ENCODE assay signal across 23 cellular contexts in the genomic region with DNA sequence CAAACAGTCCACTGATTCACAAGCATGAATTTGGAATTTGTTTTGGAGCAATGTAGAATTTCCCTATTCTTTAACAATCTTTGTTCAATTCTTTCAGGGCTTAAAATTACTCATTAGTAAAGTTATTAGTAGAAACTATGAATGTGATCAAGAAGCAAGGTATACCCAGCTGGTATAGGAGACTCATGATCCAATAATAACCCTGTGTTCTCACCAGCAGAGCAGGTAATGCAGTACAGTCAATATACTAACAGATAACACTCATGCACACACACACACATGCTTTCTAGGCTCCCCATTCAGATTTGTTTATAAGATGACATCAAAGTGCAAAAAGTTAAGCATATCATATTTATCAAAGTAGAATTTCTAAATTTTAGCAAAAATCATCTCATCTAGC.
"Had no signal": no experiment of that assay in that cellular context is flagged by ENCODE, and none has a peak within 500 bp of the region (broad histone marks: within the 10 kb centered on the region; RNA-seq: fewer than 3 reads in every experiment).

No MANE protein-coding gene starts in this region.

- H3K27me3 Mint-ChIP-seq: naive thymus-derived CD8-positive, alpha-beta T cell; stimulated activated naive B cell treated with anti-CD40 and anti-IgM and Interleukin-4, amounts not matched to agents 10 μg/mL and 1 μg/mL and 100 μg/mL, for 72 hours; stimulated activated naive CD8-positive, alpha-beta T cell treated with anti-CD3 and anti-CD28 coated beads, Interleukin-15, amount 100 ng/mL, for 72 hours had no signal

- H3K9me3 ChIP-seq: esophagus squamous epithelium, gastroesophageal sphincter, neutrophil, testis, tibial nerve, upper lobe of right lung, vagina had no signal

- H3K4me3 Mint-ChIP-seq: naive thymus-derived CD8-positive, alpha-beta T cell; stimulated activated naive B cell treated with anti-CD40 and anti-IgM and Interleukin-4, amounts not matched to agents 10 μg/mL and 1 μg/mL and 100 μg/mL, for 72 hours; stimulated activated naive CD8-positive, alpha-beta T cell treated with anti-CD3 and anti-CD28 coated beads, Interleukin-15, amount 100 ng/mL, for 72 hours had no signal

- H3K4me1 ChIP-seq: esophagus squamous epithelium, gastroesophageal sphincter, testis, tibial nerve, upper lobe of right lung, vagina had no signal

- H3K27me3 ChIP-seq: esophagus squamous epithelium, gastroesophageal sphincter, neutrophil, testis, tibial nerve, upper lobe of right lung, vagina had no signal

- H3K36me3 Mint-ChIP-seq: naive thymus-derived CD8-positive, alpha-beta T cell; stimulated activated naive B cell treated with anti-CD40 and anti-IgM and Interleukin-4, amounts not matched to agents 10 μg/mL and 1 μg/mL and 100 μg/mL, for 72 hours had no signal

- H3K27ac Mint-ChIP-seq: naive thymus-derived CD8-positive, alpha-beta T cell; stimulated activated naive B cell treated with anti-CD40 and anti-IgM and Interleukin-4, amounts not matched to agents 10 μg/mL and 1 μg/mL and 100 μg/mL, for 72 hours; stimulated activated naive CD8-positive, alpha-beta T cell treated with anti-CD3 and anti-CD28 coated beads, Interleukin-15, amount 100 ng/mL, for 72 hours had no signal

- H3K4me1 Mint-ChIP-seq: naive thymus-derived CD8-positive, alpha-beta T cell; stimulated activated naive B cell treated with anti-CD40 and anti-IgM and Interleukin-4, amounts not matched to agents 10 μg/mL and 1 μg/mL and 100 μg/mL, for 72 hours; stimulated activated naive CD8-positive, alpha-beta T cell treated with anti-CD3 and anti-CD28 coated beads, Interleukin-15, amount 100 ng/mL, for 72 hours had no signal

- H3K36me3 ChIP-seq: esophagus squamous epithelium, gastroesophageal sphincter, neutrophil, tibial nerve, upper lobe of right lung, vagina had no signal

- FAIRE-seq: keratinocyte had no signal

- ATAC-seq: gastroesophageal sphincter; left cardiac atrium; left ventricle myocardium superior; naive thymus-derived CD8-positive, alpha-beta T cell; sciatic nerve; stimulated activated naive B cell treated with anti-CD40 and anti-IgM and Interleukin-4, amounts not matched to agents 10 μg/mL and 1 μg/mL and 100 μg/mL, for 72 hours; stimulated activated naive CD8-positive, alpha-beta T cell treated with anti-CD3 and anti-CD28 coated beads, Interleukin-15, amount 100 ng/mL, for 72 hours; upper lobe of right lung had no signal

- H3K4me3 ChIP-seq: esophagus squamous epithelium, gastroesophageal sphincter, lung, skin epidermis, testis, tibial nerve, upper lobe of right lung, vagina had no signal

- DNase-seq: effector memory CD4-positive, alpha-beta T cell; esophagus squamous epithelium; foreskin fibroblast; glutamatergic neuron; left cardiac atrium; left ventricle myocardium superior; mesendoderm; naive thymus-derived CD8-positive, alpha-beta T cell; posterior cingulate gyrus; stimulated activated CD4-positive, alpha-beta T cell treated with anti-CD3 and anti-CD28 coated beads, Interleukin-2, amount 100 ng/mL, for 24 hours; stimulated activated CD4-positive, alpha-beta T cell treated with anti-CD3 and anti-CD28 coated beads, Interleukin-4, amount 100 ng/mL, for 4 hours; stimulated activated naive B cell treated with anti-CD40 and anti-IgM and Interleukin-4, amounts not matched to agents 10 μg/mL and 1 μg/mL and 100 μg/mL, for 72 hours; stimulated activated naive CD8-positive, alpha-beta T cell treated with anti-CD3 and anti-CD28 coated beads, Interleukin-15, amount 100 ng/mL, for 72 hours; testis; upper lobe of right lung had no signal

- H3K27ac ChIP-seq: esophagus squamous epithelium, gastroesophageal sphincter, neutrophil, skin epidermis, testis, tibial nerve, upper lobe of right lung, vagina had no signal
